In the genomic region with DNA sequence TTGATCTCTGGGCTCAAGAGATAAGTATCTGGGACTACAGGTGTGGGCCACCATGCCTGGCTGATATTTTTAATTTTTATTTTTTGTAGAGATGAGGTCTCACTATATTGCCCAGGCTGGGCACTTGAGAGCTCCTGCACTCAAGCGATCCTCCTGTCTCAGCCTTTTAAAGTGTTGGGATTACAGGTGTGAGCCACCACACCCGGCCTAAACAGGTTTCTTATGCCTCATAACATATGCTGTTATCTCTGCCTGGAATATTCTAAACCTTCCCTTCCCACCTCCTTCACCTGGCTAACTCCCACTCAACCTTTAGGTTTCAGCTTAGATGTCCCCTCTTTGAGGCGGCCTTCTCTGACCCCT, we compare ENCODE assay signal across 14 cellular contexts. TPM values are rescaled to one million over a fixed set of nuclear protein-coding genes. Genes with fewer than 3 reads are reported as not detected.
"Had no signal": no experiment of that assay in that cellular context is flagged by ENCODE, and none has a peak within 500 bp of the region (broad histone marks: within the 10 kb centered on the region; RNA-seq: fewer than 3 reads in every experiment).

No MANE protein-coding gene starts in this region.

- H3K27me3 ChIP-seq: ascending aorta, left lung, ovary had no signal

- DNase-seq: activated B cell treated with CpG ODN at 0.5 μM for 24 hours; activated CD4-positive, alpha-beta T cell treated with anti-CD3 and anti-CD28 coated beads for 48 hours; activated CD8-positive, alpha-beta memory T cell treated with anti-CD3 and anti-CD28 coated beads, Interleukin-2, amount 50 U/mL, for 48 hours; activated CD8-positive, alpha-beta T cell treated with anti-CD3 and anti-CD28 coated beads, Interleukin-2, amount 10 ng/mL, durations not matched to agents 7 days and 5 days; activated naive CD4-positive, alpha-beta T cell treated with Interleukin-2 at 50 U/mL for 16 hours; left lung; ovary; T-helper 17 cell had no signal

- H3K27ac ChIP-seq: ascending aorta, left lung, ovary had no signal

- H3K4me1 ChIP-seq: ascending aorta had no signal

- H3K4me3 ChIP-seq: ascending aorta, left lung, ovary had no signal

- ATAC-seq: activated CD8-positive, alpha-beta T cell treated with anti-CD3 and anti-CD28 coated beads, Interleukin-2, amount 10 ng/mL, durations not matched to agents 7 days and 5 days; esophagus mucosa; left lung; stimulated activated memory B cell treated with anti-CD40 and anti-IgM and Interleukin-4, amounts not matched to agents 10 μg/mL and 1 μg/mL and 100 μg/mL, for 72 hours; T-helper 17 cell had no signal

- H3K36me3 ChIP-seq: ascending aorta, left lung, ovary had no signal

- H3K9me3 ChIP-seq: ascending aorta, left lung, ovary had no signal

- FAIRE-seq: endometrium, TTC549, urothelium cell line had no signal

RNA-seq across cellular contexts. Expression of gene ODAD4, which starts 27.4 kb away (rescaled TPM):
- total RNA-seq: ascending aorta, esophagus mucosa had no signal
